In genomic region chr17:64081802-64082799, GRCh38 we compare ENCODE assay signal across 1 cellular context.
TF ChIP-seq lines count a peak whose summit lies in the region.

No MANE protein-coding gene starts in this region.

TF ChIP-seq in HepG2, 621 proteins besides CTCF, POLR2A, EP300 and RAD21 (continued from another document and continues in another):
- TF ChIP-seq KDM6A (CRISPR knock-in tag; IDR thresholded peaks at IDR 0.05; ENCODE audit: low read depth) (peak; percentile 70), ZNF580 (CRISPR knock-in tag; IDR thresholded peaks at IDR 0.05; ENCODE audit: borderline replicate concordance, low read depth) (peak; percentile 91), STAG1 (CRISPR knock-in tag; IDR thresholded peaks at IDR 0.05) (0 out of 2 replicates have a peak, but pooled peaks have one; percentile 3), CC2D1A (CRISPR knock-in tag; IDR thresholded peaks at IDR 0.05) (0 out of 2 replicates have a peak, but pooled peaks have one; percentile 85), POLR2AphosphoS5 (IDR thresholded peaks at IDR 0.05; ENCODE audit: low read depth, low read length) (peak; percentile 49; the same call in 1 of the 2 replicates), SIX1 (CRISPR knock-in tag; IDR thresholded peaks at IDR 0.05; ENCODE audit: borderline replicate concordance) (peak; percentile 42; the same call in 1 of the 2 replicates), ZNF431 (CRISPR knock-in tag; IDR thresholded peaks at IDR 0.05; ENCODE audit: borderline replicate concordance, low read depth) (peak; percentile 91), ARID3A (IDR thresholded peaks at IDR 0.05; ENCODE audit: low read depth, low read length) (peak; percentile 86), KDM5B (CRISPR knock-in tag; IDR thresholded peaks at IDR 0.05; ENCODE audit: borderline replicate concordance) (no peak), RBFOX2 (IDR thresholded peaks at IDR 0.05; ENCODE audit: low read depth, low read length) (peak; percentile 49; the same call in 1 of the 2 replicates), PITX1 (CRISPR knock-in tag; IDR thresholded peaks at IDR 0.05) (peak; percentile 68), ZC3H4 (CRISPR knock-in tag; IDR thresholded peaks at IDR 0.05; ENCODE audit: borderline replicate concordance) (no peak; the same call in 1 of the 2 replicates), ZBTB44 (CRISPR knock-in tag; IDR thresholded peaks at IDR 0.05) (0 out of 2 replicates have a peak, but pooled peaks have one; percentile 7), ZNF367 (CRISPR knock-in tag; IDR thresholded peaks at IDR 0.05; ENCODE audit: borderline replicate concordance) (no peak), ZNF672 (CRISPR knock-in tag; IDR thresholded peaks at IDR 0.05) (no peak), ZBTB39 (CRISPR knock-in tag; IDR thresholded peaks at IDR 0.05) (no peak), SP5 (CRISPR knock-in tag; IDR thresholded peaks at IDR 0.05; ENCODE audit: borderline replicate concordance, low read depth) (peak; percentile 66), ZNF224 (CRISPR knock-in tag; IDR thresholded peaks at IDR 0.05) (peak; percentile 73; the same call in 1 of the 2 replicates), ELF1 (CRISPR knock-in tag; IDR thresholded peaks at IDR 0.05) (peak; percentile 74), ZNF10 (CRISPR knock-in tag; IDR thresholded peaks at IDR 0.05; ENCODE audit: borderline replicate concordance, low read depth) (no peak), TEAD2 (CRISPR knock-in tag; IDR thresholded peaks at IDR 0.05) (no peak), ZBTB46 (CRISPR knock-in tag; IDR thresholded peaks at IDR 0.05; ENCODE audit: borderline replicate concordance) (no peak), ZNF879 (CRISPR knock-in tag; IDR thresholded peaks at IDR 0.05) (peak; percentile 46; the same call in 1 of the 2 replicates), LRRFIP1 (CRISPR knock-in tag; conservative IDR thresholded peaks at IDR 0.05) (no peak), POLR2AphosphoS2 (IDR thresholded peaks at IDR 0.05; ENCODE audit: low read depth, low read length) (no peak), ZBTB8A (CRISPR knock-in tag; IDR thresholded peaks at IDR 0.05; ENCODE audit: borderline replicate concordance, low read depth) (peak; percentile 55; the same call in 1 of the 2 replicates), PCBP1 (IDR thresholded peaks at IDR 0.05; ENCODE audit: borderline replicate concordance, low read depth, low read length) (no peak), MXD1 (CRISPR knock-in tag; IDR thresholded peaks at IDR 0.05) (no peak), ARID4A (CRISPR knock-in tag; IDR thresholded peaks at IDR 0.05; ENCODE audit: borderline replicate concordance) (peak; percentile 72; the same call in 1 of the 2 replicates), MTF1 (CRISPR knock-in tag; IDR thresholded peaks at IDR 0.05) (no peak), MIER3 (CRISPR knock-in tag; IDR thresholded peaks at IDR 0.05; ENCODE audit: borderline replicate concordance) (peak; percentile 94; the same call in 1 of the 2 replicates), HDAC1 (CRISPR knock-in tag; IDR thresholded peaks at IDR 0.05) (peak; percentile 73), IRF9 (CRISPR knock-in tag; IDR thresholded peaks at IDR 0.05; ENCODE audit: borderline replicate concordance) (peak; percentile 56; the same call in 1 of the 2 replicates), YEATS4 (CRISPR knock-in tag; IDR thresholded peaks at IDR 0.05; ENCODE audit: borderline replicate concordance) (peak; percentile 87), ZNF878 (CRISPR knock-in tag; IDR thresholded peaks at IDR 0.05) (peak; percentile 98), SKIL (CRISPR knock-in tag; IDR thresholded peaks at IDR 0.05; ENCODE audit: borderline replicate concordance) (peak; percentile 53; the same call in 1 of the 2 replicates), NCOA2 (CRISPR knock-in tag; IDR thresholded peaks at IDR 0.05) (peak; percentile 94), SMARCE1 (IDR thresholded peaks at IDR 0.05; ENCODE audit: borderline replicate concordance) (no peak), NKX3-1 (CRISPR knock-in tag; IDR thresholded peaks at IDR 0.05) (peak; percentile 84; the same call in 1 of the 2 replicates), ZBTB3 (CRISPR knock-in tag; IDR thresholded peaks at IDR 0.05; ENCODE audit: borderline replicate concordance, low read depth) (0 out of 2 replicates have a peak, but pooled peaks have one; percentile 52)
